ENCODE assay signal across 1 cellular context in the genomic region with DNA sequence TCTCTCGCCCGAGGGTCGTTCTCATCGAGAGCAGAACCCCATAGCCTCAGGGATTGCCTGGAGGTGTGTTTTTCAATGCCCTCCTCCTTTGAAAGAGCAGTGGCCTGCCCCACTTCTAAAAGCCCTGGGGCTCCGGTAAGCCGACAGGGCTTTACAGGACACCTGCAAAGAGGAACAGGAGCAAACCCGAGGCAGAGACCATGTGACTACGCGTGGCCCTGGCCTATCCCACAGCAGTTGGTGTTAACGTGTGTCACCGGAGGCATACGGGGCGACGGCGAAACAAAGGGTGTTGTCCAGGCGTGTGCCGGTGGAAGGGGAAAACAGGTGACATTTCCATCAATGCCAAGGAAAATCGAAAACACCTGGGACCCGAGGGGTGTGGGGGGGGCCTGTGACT.
TF ChIP-seq lines count a peak whose summit lies in the region.

No MANE protein-coding gene starts in this region.

TF ChIP-seq in GM23338, 12 proteins besides CTCF, POLR2A, EP300 and RAD21 (continued from another document):
- TF ChIP-seq, protein P1, sequence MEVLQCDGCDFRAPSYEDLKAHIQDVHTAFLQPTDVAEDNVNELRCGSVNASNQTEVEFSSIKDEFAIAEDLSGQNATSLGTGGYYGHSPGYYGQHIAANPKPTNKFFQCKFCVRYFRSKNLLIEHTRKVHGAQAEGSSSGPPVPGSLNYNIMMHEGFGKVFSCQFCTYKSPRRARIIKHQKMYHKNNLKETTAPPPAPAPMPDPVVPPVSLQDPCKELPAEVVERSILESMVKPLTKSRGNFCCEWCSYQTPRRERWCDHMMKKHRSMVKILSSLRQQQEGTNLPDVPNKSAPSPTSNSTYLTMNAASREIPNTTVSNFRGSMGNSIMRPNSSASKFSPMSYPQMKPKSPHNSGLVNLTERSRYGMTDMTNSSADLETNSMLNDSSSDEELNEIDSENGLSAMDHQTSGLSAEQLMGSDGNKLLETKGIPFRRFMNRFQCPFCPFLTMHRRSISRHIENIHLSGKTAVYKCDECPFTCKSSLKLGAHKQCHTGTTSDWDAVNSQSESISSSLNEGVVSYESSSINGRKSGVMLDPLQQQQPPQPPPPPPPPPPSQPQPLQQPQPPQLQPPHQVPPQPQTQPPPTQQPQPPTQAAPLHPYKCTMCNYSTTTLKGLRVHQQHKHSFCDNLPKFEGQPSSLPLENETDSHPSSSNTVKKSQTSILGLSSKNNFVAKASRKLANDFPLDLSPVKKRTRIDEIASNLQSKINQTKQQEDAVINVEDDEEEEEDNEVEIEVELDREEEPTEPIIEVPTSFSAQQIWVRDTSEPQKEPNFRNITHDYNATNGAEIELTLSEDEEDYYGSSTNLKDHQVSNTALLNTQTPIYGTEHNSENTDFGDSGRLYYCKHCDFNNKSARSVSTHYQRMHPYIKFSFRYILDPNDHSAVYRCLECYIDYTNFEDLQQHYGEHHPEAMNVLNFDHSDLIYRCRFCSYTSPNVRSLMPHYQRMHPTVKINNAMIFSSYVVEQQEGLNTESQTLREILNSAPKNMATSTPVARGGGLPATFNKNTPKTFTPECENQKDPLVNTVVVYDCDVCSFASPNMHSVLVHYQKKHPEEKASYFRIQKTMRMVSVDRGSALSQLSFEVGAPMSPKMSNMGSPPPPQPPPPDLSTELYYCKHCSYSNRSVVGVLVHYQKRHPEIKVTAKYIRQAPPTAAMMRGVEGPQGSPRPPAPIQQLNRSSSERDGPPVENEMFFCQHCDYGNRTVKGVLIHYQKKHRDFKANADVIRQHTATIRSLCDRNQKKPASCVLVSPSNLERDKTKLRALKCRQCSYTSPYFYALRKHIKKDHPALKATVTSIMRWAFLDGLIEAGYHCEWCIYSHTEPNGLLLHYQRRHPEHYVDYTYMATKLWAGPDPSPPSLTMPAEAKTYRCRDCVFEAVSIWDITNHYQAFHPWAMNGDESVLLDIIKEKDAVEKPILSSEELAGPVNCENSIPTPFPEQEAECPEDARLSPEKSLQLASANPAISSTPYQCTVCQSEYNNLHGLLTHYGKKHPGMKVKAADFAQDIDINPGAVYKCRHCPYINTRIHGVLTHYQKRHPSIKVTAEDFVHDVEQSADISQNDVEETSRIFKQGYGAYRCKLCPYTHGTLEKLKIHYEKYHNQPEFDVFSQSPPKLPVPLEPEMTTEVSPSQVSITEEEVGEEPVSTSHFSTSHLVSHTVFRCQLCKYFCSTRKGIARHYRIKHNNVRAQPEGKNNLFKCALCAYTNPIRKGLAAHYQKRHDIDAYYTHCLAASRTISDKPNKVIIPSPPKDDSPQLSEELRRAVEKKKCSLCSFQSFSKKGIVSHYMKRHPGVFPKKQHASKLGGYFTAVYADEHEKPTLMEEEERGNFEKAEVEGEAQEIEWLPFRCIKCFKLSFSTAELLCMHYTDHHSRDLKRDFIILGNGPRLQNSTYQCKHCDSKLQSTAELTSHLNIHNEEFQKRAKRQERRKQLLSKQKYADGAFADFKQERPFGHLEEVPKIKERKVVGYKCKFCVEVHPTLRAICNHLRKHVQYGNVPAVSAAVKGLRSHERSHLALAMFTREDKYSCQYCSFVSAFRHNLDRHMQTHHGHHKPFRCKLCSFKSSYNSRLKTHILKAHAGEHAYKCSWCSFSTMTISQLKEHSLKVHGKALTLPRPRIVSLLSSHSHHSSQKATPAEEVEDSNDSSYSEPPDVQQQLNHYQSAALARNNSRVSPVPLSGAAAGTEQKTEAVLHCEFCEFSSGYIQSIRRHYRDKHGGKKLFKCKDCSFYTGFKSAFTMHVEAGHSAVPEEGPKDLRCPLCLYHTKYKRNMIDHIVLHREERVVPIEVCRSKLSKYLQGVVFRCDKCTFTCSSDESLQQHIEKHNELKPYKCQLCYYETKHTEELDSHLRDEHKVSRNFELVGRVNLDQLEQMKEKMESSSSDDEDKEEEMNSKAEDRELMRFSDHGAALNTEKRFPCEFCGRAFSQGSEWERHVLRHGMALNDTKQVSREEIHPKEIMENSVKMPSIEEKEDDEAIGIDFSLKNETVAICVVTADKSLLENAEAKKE (CRISPR knock-in tag; IDR thresholded peaks at IDR 0.05): no peak
- no peak for TF ChIP-seq NANOG (IDR thresholded peaks at IDR 0.05; ENCODE audit: borderline replicate concordance)
- TF ChIP-seq ZNF114 (CRISPR knock-in tag; IDR thresholded peaks at IDR 0.05): no peak
- no peak for TF ChIP-seq POLR2AphosphoS5 (IDR thresholded peaks at IDR 0.05; ENCODE audit: low read depth)
- TF ChIP-seq ZNF331 (CRISPR knock-in tag; IDR thresholded peaks at IDR 0.05; ENCODE audit: low read depth): no peak
- TF ChIP-seq, protein P2, sequence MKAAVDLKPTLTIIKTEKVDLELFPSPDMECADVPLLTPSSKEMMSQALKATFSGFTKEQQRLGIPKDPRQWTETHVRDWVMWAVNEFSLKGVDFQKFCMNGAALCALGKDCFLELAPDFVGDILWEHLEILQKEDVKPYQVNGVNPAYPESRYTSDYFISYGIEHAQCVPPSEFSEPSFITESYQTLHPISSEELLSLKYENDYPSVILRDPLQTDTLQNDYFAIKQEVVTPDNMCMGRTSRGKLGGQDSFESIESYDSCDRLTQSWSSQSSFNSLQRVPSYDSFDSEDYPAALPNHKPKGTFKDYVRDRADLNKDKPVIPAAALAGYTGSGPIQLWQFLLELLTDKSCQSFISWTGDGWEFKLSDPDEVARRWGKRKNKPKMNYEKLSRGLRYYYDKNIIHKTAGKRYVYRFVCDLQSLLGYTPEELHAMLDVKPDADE (IDR thresholded peaks at IDR 0.05): no peak
